ENCODE assay signal across 8 cellular contexts in genomic region chrX:153925739-153926593, GRCh38. TPM values are rescaled to one million over a fixed set of nuclear protein-coding genes. Genes with fewer than 3 reads are reported as not detected.
A peak's percentile ranks its signal among the peaks of the same experiment; 100 is the strongest.
DNase-seq lines count a peak whose midpoint lies in the region; ATAC-seq and TF ChIP-seq lines count a peak whose summit lies in the region.

TSS of gene ARHGAP4 (minus strand) at chrX:153926264. CDS start at chrX:153926202, 62 bp downstream.

- H4K91ac ChIP-seq in IMR-90 (ENCODE audit: insufficient read depth, low read depth, low read length) (peak within 1 kb of the TSS; percentile 73; the same call in 1 of the 2 replicates), trophoblast cell (ENCODE audit: low read depth, low read length) (peak within 1 kb of the TSS; percentile 40)

- H3K4me2 ChIP-seq in IMR-90 (ENCODE audit: low read depth, low read length) (peak within 1 kb of the TSS; percentile 88; the same call in 1 of the 2 replicates), trophoblast cell (ENCODE audit: low read length) (peak within 1 kb of the TSS; percentile 90)

- POLR2A ChIA-PET in CD4-positive, alpha-beta memory T cell (lab: Charles Lee; ENCODE audit: partially characterized antibody), result interaction anchor here (0.5 to 20.6 kb wide), 33 partner anchors 9 to 985 kb away, joined by 3 to 447 read pairs (median 4); partner anchors contain the start of genes ATP6AP1, AVPR2, HCFC1 and IDH3G
- POLR2A ChIA-PET in IMR-90 (lab: Charles Lee; ENCODE audit: unreplicated experiment), result no interaction called here

- no peak within 1 kb of the TSS for H3K56ac ChIP-seq in IMR-90 (ENCODE audit: extremely low read depth, insufficient read depth, low read length)

- H2AK5ac ChIP-seq in IMR-90 (ENCODE audit: low read depth, low read length) (peak within 1 kb of the TSS; percentile 94; the same call in 1 of the 2 replicates), trophoblast cell (ENCODE audit: low read length) (peak within 1 kb of the TSS; percentile 77)

- peaks cover under 1% of the 10 kb centered on the region for H3K36me3 ChIP-seq in CD4-positive, alpha-beta memory T cell (ENCODE audit: insufficient read depth, low read length)
- H3K36me3 ChIP-seq in IMR-90 (ENCODE audit: control insufficient read depth, insufficient read depth, low read length) (peaks cover 10% of the 10 kb centered on the region; the same call in 1 of the 2 replicates), trophoblast cell (ENCODE audit: control insufficient read depth in 1 of 2, insufficient read depth in 2 of 2, low read length in 2 of 2) (peaks cover 17 to 18% of the 10 kb centered on the region in 2 experiments)

- H4K12ac ChIP-seq in trophoblast cell (ENCODE audit: low read depth, low read length), result no peak within 1 kb of the TSS

- peak within 1 kb of the TSS; percentile 89 to 96 (median 95) for H3K4me3 Mint-ChIP-seq in CD4-positive, alpha-beta memory T cell
- peak within 1 kb of the TSS; percentile 85 for H3K4me3 Mint-ChIP-seq in activated CD8-positive, alpha-beta memory T cell treated with anti-CD3 and anti-CD28 coated beads, Interleukin-2, amount 10 ng/mL, durations not matched to agents 7 days and 5 days

- intact Hi-C loops in CD4-positive, alpha-beta memory T cell (cut with micrococcal nuclease), result loop anchor here (1.0 to 2.0 kb wide), 3 partner anchors 8 to 45 kb away; partner anchors contain the start of gene HCFC1
- intact Hi-C loops in IMR-90 (cut with micrococcal nuclease), result loop anchor here (5.0 kb wide), 1 partner anchor 134 kb away; the partner anchor contains the start of genes IDH3G and SSR4

- H3K14ac ChIP-seq in IMR-90 (replicated peaks; ENCODE audit: low read depth, low read length) (no peak within 1 kb of the TSS), trophoblast cell (ENCODE audit: low read length) (no peak within 1 kb of the TSS)

- CTCF ChIA-PET in CD4-positive, alpha-beta memory T cell (lab: Charles Lee; ENCODE audit: partially characterized antibody), result interaction anchor here (0.9 to 14.9 kb wide), 13 partner anchors 8 to 163 kb away, joined by 3 to 290 read pairs (median 5); partner anchors contain the start of genes IDH3G, NAA10, RENBP and SSR4
- CTCF ChIA-PET in IMR-90 (lab: Yijun Ruan, JAX), result no interaction called here
- CTCF ChIA-PET in activated CD8-positive, alpha-beta memory T cell treated with anti-CD3 and anti-CD28 coated beads, Interleukin-2, amount 10 ng/mL, durations not matched to agents 7 days and 5 days (lab: Charles Lee), result interaction anchor here (1.2 to 10.2 kb wide), 5 partner anchors 23 to 161 kb away, joined by 3 to 190 read pairs (median 5); partner anchors contain the start of genes HCFC1, IDH3G, PLXNB3 and RENBP

- peak; percentile 32 to 57 (median 45) for DNase-seq in CD4-positive, alpha-beta memory T cell
- DNase-seq in IMR-90, result no peak
- peak; percentile 72 for DNase-seq in activated CD8-positive, alpha-beta memory T cell treated with anti-CD3 and anti-CD28 coated beads, Interleukin-2, amount 10 ng/mL, durations not matched to agents 7 days and 5 days
- DNase-seq in fibroblast of the aortic adventitia (ENCODE audit: low read depth), result no peak
- no peak for DNase-seq in trophoblast cell
- DNase-seq in 8988T, result no peak

- H2AFZ ChIP-seq in IMR-90 (replicated peaks; ENCODE audit: low read length, poor library complexity) (peak within 1 kb of the TSS; percentile 61), trophoblast cell (ENCODE audit: insufficient read depth, low read length, poor library complexity) (no peak within 1 kb of the TSS)

- no peak within 1 kb of the TSS for H2BK15ac ChIP-seq in IMR-90 (ENCODE audit: low read depth, low read length)

- H3K9ac ChIP-seq in IMR-90 (ENCODE audit: low read depth, low read length) (peak within 1 kb of the TSS; percentile 94; the same call in 1 of the 2 replicates), trophoblast cell (ENCODE audit: low read length) (no peak within 1 kb of the TSS)

- TF ChIP-seq CTCF in IMR-90 (conservative IDR thresholded peaks at IDR 0.05; ENCODE audit: low read depth, low read length), result no peak
- TF ChIP-seq CTCF in fibroblast of the aortic adventitia (IDR thresholded peaks at IDR 0.05; ENCODE audit: insufficient read depth, low read length), result no peak

- no peak within 1 kb of the TSS for H3K18ac ChIP-seq in IMR-90 (ENCODE audit: low read depth, low read length)
- H3K18ac ChIP-seq in trophoblast cell (ENCODE audit: low read length), result peak within 1 kb of the TSS; percentile 54

- ATAC-seq in IMR-90 (ENCODE audit: low read depth), result no peak
- peak; percentile 8 for ATAC-seq in activated CD8-positive, alpha-beta memory T cell treated with anti-CD3 and anti-CD28 coated beads, Interleukin-2, amount 10 ng/mL, durations not matched to agents 7 days and 5 days
- ATAC-seq in GM21447 (IDR thresholded peaks at IDR 0.05; ENCODE audit: unreplicated experiment), result no peak
- no peak for ATAC-seq in HG03439 (IDR thresholded peaks at IDR 0.05; ENCODE audit: unreplicated experiment)

- H3K9me3 Mint-ChIP-seq in CD4-positive, alpha-beta memory T cell, result no peaks in the 10 kb centered on the region
- no peaks in the 10 kb centered on the region for H3K9me3 Mint-ChIP-seq in activated CD8-positive, alpha-beta memory T cell treated with anti-CD3 and anti-CD28 coated beads, Interleukin-2, amount 10 ng/mL, durations not matched to agents 7 days and 5 days (ENCODE audit: low read depth)

- H2AK9ac ChIP-seq in IMR-90 (replicated peaks; ENCODE audit: low read depth, low read length, poor library complexity), result peak within 1 kb of the TSS; percentile 97

- H3K79me2 ChIP-seq in trophoblast cell (ENCODE audit: control insufficient read depth, insufficient read depth, low read length, poor library complexity), result peaks cover 7% of the 10 kb centered on the region

- H3K36me3 Mint-ChIP-seq in CD4-positive, alpha-beta memory T cell, result peaks cover 0 to 29% of the 10 kb centered on the region in 2 donors
- H3K36me3 Mint-ChIP-seq in activated CD8-positive, alpha-beta memory T cell treated with anti-CD3 and anti-CD28 coated beads, Interleukin-2, amount 10 ng/mL, durations not matched to agents 7 days and 5 days, result peaks cover 25% of the 10 kb centered on the region

- BruUV-seq in IMR-90 (replicated peaks; lab: Mats Ljungman, UMichigan), result no TSS peak

- no peak for TF ChIP-seq RAD21 in IMR-90 (IDR thresholded peaks at IDR 0.05; ENCODE audit: low read length)

- no peak within 1 kb of the TSS for H2BK20ac ChIP-seq in IMR-90 (ENCODE audit: low read depth, low read length)

- H3K4me1 ChIP-seq in CD4-positive, alpha-beta memory T cell (ENCODE audit: insufficient read depth, low read length), result peaks cover 40% of the 10 kb centered on the region
- peaks cover 2% of the 10 kb centered on the region for H3K4me1 ChIP-seq in IMR-90 (ENCODE audit: control insufficient read depth, insufficient read depth, low read length)
- H3K4me1 ChIP-seq in trophoblast cell (ENCODE audit: control insufficient read depth in 1 of 2, insufficient read depth in 2 of 2, low read length in 2 of 2), result peaks cover 12 to 25% of the 10 kb centered on the region in 2 experiments

- no peak within 1 kb of the TSS for H2BK120ac ChIP-seq in IMR-90 (ENCODE audit: low read depth, low read length)
- H2BK120ac ChIP-seq in trophoblast cell (ENCODE audit: insufficient read depth, low read length, poor library complexity), result peak within 1 kb of the TSS; percentile 36

- H3K9me1 ChIP-seq in IMR-90 (ENCODE audit: insufficient read depth, low read length), result no peaks in the 10 kb centered on the region; the same call in 1 of the 2 replicates

- H4K20me1 ChIP-seq in IMR-90 (ENCODE audit: insufficient read depth, low read length), result no peaks in the 10 kb centered on the region; the same call in none of the 2 replicates

- H3K4ac ChIP-seq in IMR-90 (ENCODE audit: low read depth, low read length) (peak within 1 kb of the TSS; percentile 95), trophoblast cell (ENCODE audit: low read depth, low read length) (no peak within 1 kb of the TSS)

- no peak for TF ChIP-seq POLR2A in IMR-90 (IDR thresholded peaks at IDR 0.05; ENCODE audit: low read depth, low read length)

- peak within 1 kb of the TSS; percentile 72 to 91 for H3K4me3 ChIP-seq in CD4-positive, alpha-beta memory T cell (ENCODE audit: low read length in 2 of 2)
- H3K4me3 ChIP-seq in IMR-90 (ENCODE audit: insufficient read depth, low read depth, low read length) (no peak within 1 kb of the TSS), fibroblast of the aortic adventitia (ENCODE audit: low read depth, low read length) (peak within 1 kb of the TSS; percentile 71), trophoblast cell (ENCODE audit: low read depth, low read length) (no peak within 1 kb of the TSS)

- H3K27me3 ChIP-seq in CD4-positive, alpha-beta memory T cell (ENCODE audit: insufficient read depth, low read length), result no peaks in the 10 kb centered on the region
- H3K27me3 ChIP-seq in IMR-90 (ENCODE audit: control insufficient read depth, insufficient read depth, low read length), result peaks cover under 1% of the 10 kb centered on the region; the same call in 1 of the 2 replicates
- no peaks in the 10 kb centered on the region for H3K27me3 ChIP-seq in trophoblast cell (ENCODE audit: insufficient read depth, low read length)

- H3K4me1 Mint-ChIP-seq in CD4-positive, alpha-beta memory T cell, result peaks cover 9 to 73% (median 52%) of the 10 kb centered on the region in 4 donors
- peaks cover 37% of the 10 kb centered on the region for H3K4me1 Mint-ChIP-seq in activated CD8-positive, alpha-beta memory T cell treated with anti-CD3 and anti-CD28 coated beads, Interleukin-2, amount 10 ng/mL, durations not matched to agents 7 days and 5 days

- 57% methylated on average over 31 of the region's 59 CpGs; no CpG with 5 or more reads in 1 of the 2 experiments for WGBS in IMR-90 (ENCODE audit: extremely low coverage in 2 of 2, insufficient read length in 1 of 2), 2 experiments
- WGBS in trophoblast cell (ENCODE audit: extremely low coverage, insufficient coverage, insufficient read length), result no CpG with 5 or more reads among the region's 59 CpGs

- peak within 1 kb of the TSS; percentile 98 for H3K27ac ChIP-seq in CD4-positive, alpha-beta memory T cell (ENCODE audit: low read depth, low read length)
- H3K27ac ChIP-seq in IMR-90 (ENCODE audit: insufficient read depth, low read length) (peak within 1 kb of the TSS; percentile 97), trophoblast cell (ENCODE audit: low read depth, low read length) (peak within 1 kb of the TSS; percentile 94)

- in situ Hi-C loops in IMR-90 (cut with MboI; ENCODE audit: low sequenced_read_pairs), result no loop called here

- H4K5ac ChIP-seq in IMR-90 (ENCODE audit: low read depth, low read length), result peak within 1 kb of the TSS; percentile 82; the same call in 1 of the 2 replicates

- no peak within 1 kb of the TSS; the same call in 1 of the 2 replicates for H3K23ac ChIP-seq in IMR-90 (ENCODE audit: low read depth, low read length)
- H3K23ac ChIP-seq in trophoblast cell (ENCODE audit: low read length), result no peak within 1 kb of the TSS

- H3K27me3 Mint-ChIP-seq in CD4-positive, alpha-beta memory T cell, result no peaks in the 10 kb centered on the region
- no peaks in the 10 kb centered on the region for H3K27me3 Mint-ChIP-seq in activated CD8-positive, alpha-beta memory T cell treated with anti-CD3 and anti-CD28 coated beads, Interleukin-2, amount 10 ng/mL, durations not matched to agents 7 days and 5 days

- peaks cover 0 to 7% of the 10 kb centered on the region in 2 experiments; a peak in 2 of 4 replicates for H3K79me1 ChIP-seq in IMR-90 (ENCODE audit: low read depth in 1 of 2, low read length in 2 of 2)
- peaks cover 7% of the 10 kb centered on the region for H3K79me1 ChIP-seq in trophoblast cell (ENCODE audit: low read length)

- H3K9me3 ChIP-seq in CD4-positive, alpha-beta memory T cell (ENCODE audit: control insufficient read depth in 1 of 2, low read length in 2 of 2), result no peaks in the 10 kb centered on the region
- H3K9me3 ChIP-seq in IMR-90 (ENCODE audit: control insufficient read depth, insufficient read depth, low read length) (no peaks in the 10 kb centered on the region), trophoblast cell (ENCODE audit: insufficient read depth, low read depth, low read length) (peaks cover 2% of the 10 kb centered on the region)

- H2BK5ac ChIP-seq in IMR-90 (ENCODE audit: low read depth, low read length, poor library complexity, severe bottlenecking) (no peak within 1 kb of the TSS), trophoblast cell (ENCODE audit: low read depth, low read length, poor library complexity) (no peak within 1 kb of the TSS)

- dilution Hi-C loops in IMR-90 (cut with HindIII; ENCODE audit: low sequenced_read_pairs, unreplicated experiment), result no loop called here

- peak within 1 kb of the TSS; percentile 45 for H2BK12ac ChIP-seq in trophoblast cell (ENCODE audit: low read length)

- peak within 1 kb of the TSS; percentile 67 to 97; a peak in 2 of 4 replicates for H4K8ac ChIP-seq in IMR-90 (ENCODE audit: low read depth in 2 of 2, low read length in 2 of 2)
- H4K8ac ChIP-seq in trophoblast cell (ENCODE audit: low read depth, low read length), result peak within 1 kb of the TSS; percentile 33

- peak within 1 kb of the TSS; percentile 98 to 99 (median 99) for H3K27ac Mint-ChIP-seq in CD4-positive, alpha-beta memory T cell
- H3K27ac Mint-ChIP-seq in activated CD8-positive, alpha-beta memory T cell treated with anti-CD3 and anti-CD28 coated beads, Interleukin-2, amount 10 ng/mL, durations not matched to agents 7 days and 5 days, result peak within 1 kb of the TSS; percentile 97

RNA-seq across cellular contexts. Expression of gene ARHGAP4, which starts in this region (rescaled TPM):
- total RNA-seq in CD4-positive, alpha-beta memory T cell, result 100 to 1,000 TPM; 327 to 330 TPM
- polyA plus RNA-seq in CD4-positive, alpha-beta memory T cell, result 100 to 1,000 TPM in 1 of 2 donors, 10 to 100 TPM in 1; 65.4 to 117 TPM
- total RNA-seq in IMR-90 (2012; rRNA removed) (0.18 and 0.28 TPM in 2 replicates), fibroblast of the aortic adventitia (ENCODE audit: low replicate concordance) (0.27 and 6.0 TPM in 2 replicates)
- 0.72 and 0.79 TPM in 2 replicates for polyA plus RNA-seq in IMR-90 (2012; rRNA removed)
- 0.11 and 0.22 TPM in 2 replicates for polyA plus RNA-seq in IMR-90 (2012; cell fraction: cytosol; rRNA removed)
- polyA plus RNA-seq in IMR-90 (2012; cell fraction: nucleus; rRNA removed; ENCODE audit: low replicate concordance), result 3.0 and 7.9 TPM in 2 replicates
- 100 to 1,000 TPM; 188 to 300 TPM for total RNA-seq in activated CD8-positive, alpha-beta memory T cell treated with anti-CD3 and anti-CD28 coated beads, Interleukin-2, amount 10 ng/mL, durations not matched to agents 7 days and 5 days
- 1.5 and 1.9 TPM in 2 replicates for polyA plus RNA-seq in trophoblast cell (2013)

Comparison
In these comparisons a context has a peak if more than half of its experiments do, and no peak if none do; other contexts are left out.
1. RNA of gene ARHGAP4 (total RNA-seq): 327 to 330 TPM in CD4-positive, alpha-beta memory T cell and 188 to 300 TPM in activated CD8-positive, alpha-beta memory T cell treated with anti-CD3 and anti-CD28 coated beads, Interleukin-2, amount 10 ng/mL, durations not matched to agents 7 days and 5 days; 0.27 to 6.0 TPM in fibroblast of the aortic adventitia and 0.18 to 0.28 TPM in IMR-90; every median in the first group is over 10 times any median in the second.
2. RNA of gene ARHGAP4 (polyA plus RNA-seq): 65.4 to 117 TPM in CD4-positive, alpha-beta memory T cell; 0.11 to 7.9 TPM in IMR-90; every median in the first group is over 4 times any median in the second.
3. DNase-seq: peak in CD4-positive, alpha-beta memory T cell (5 of 5) and activated CD8-positive, alpha-beta memory T cell treated with anti-CD3 and anti-CD28 coated beads, Interleukin-2, amount 10 ng/mL, durations not matched to agents 7 days and 5 days (single experiment); none in IMR-90 (single experiment), fibroblast of the aortic adventitia (single experiment), trophoblast cell (0 of 2) and 8988T (single experiment).
4. H3K4me3 ChIP-seq: peak in CD4-positive, alpha-beta memory T cell (2 of 2) and fibroblast of the aortic adventitia (single experiment); none in IMR-90 (single experiment) and trophoblast cell (single experiment).
5. Peak in every context shown above with its lines, with median percentiles within 50 percentile points of each other: H3K27ac ChIP-seq.